Comparison of ENCODE assay signal across 13 cellular contexts in genomic region chr20:62388839-62389600, GRCh38. TPM values are rescaled to one million over a fixed set of nuclear protein-coding genes. Genes with fewer than 3 reads are reported as not detected.
DNase-seq lines count a peak whose midpoint lies in the region; ATAC-seq, FAIRE-seq and TF ChIP-seq lines count a peak whose summit lies in the region.
"Had no signal": no experiment of that assay in that cellular context is flagged by ENCODE, and none has a peak within 500 bp of the region (broad histone marks: within the 10 kb centered on the region; RNA-seq: fewer than 3 reads in every experiment).

No MANE protein-coding gene starts in this region.

- POLR2A ChIA-PET in Panc1 (lab: Charles Lee) = no interaction called here

- H3K4me3 ChIP-seq in BE2C (ENCODE audit: low read depth, low read length) = peak overlapping the region; percentile 100
- H3K4me3 ChIP-seq in Panc1 (ENCODE audit: low read depth in 2 of 2, low read length in 2 of 2) = 0 out of 4 replicates have a peak overlapping the region, but pooled peaks of 1 of the 2 experiments have one; percentile 90
- no peak overlapping the region for H3K4me3 ChIP-seq in aorta (ENCODE audit: low read length in 2 of 2)

- no peak for FAIRE-seq in GM12892 (lab: Jason Lieb, UNC)

- H3K4me1 ChIP-seq in BE2C (no peaks in the 10 kb centered on the region), Panc1 (ENCODE audit: control insufficient read depth, insufficient read depth, low read length) (peaks cover 30% of the 10 kb centered on the region), aorta (ENCODE audit: control insufficient read depth in 1 of 2, insufficient read depth in 2 of 2, low read length in 2 of 2) (no peaks in the 10 kb centered on the region)

- H3K27ac ChIP-seq in Panc1 (ENCODE audit: low read length) (peak overlapping the region; percentile 94; the same call in 1 of the 2 replicates), aorta (ENCODE audit: low read depth in 1 of 2, low read length in 2 of 2) (no peak overlapping the region)

- no peak for DNase-seq in BE2C
- no peak for DNase-seq in GM12892 (ENCODE audit: insufficient read length)
- DNase-seq in Panc1 (ENCODE audit: low read depth, low spot score) = no peak
- DNase-seq in erythroblast (lab: John Stamatoyannopoulos, UW) = no peak
- DNase-seq in aorta = no peak
- no peak for DNase-seq in activated CD8-positive, alpha-beta memory T cell treated with anti-CD3 and anti-CD28 coated beads, Interleukin-2, amount 50 U/mL, for 4 hours
- DNase-seq in kidney tubule cell (ENCODE audit: low spot score) = no peak
- DNase-seq: dermis blood vessel endothelial cell, GDM1, hippocampal formation, NCI-H1417 treated with DMSO at 0.1 percent for 48 hours, Right ventricle myocardium superior had no signal

- intact Hi-C loops in Panc1 (cut with micrococcal nuclease; ENCODE audit: unreplicated experiment) = no loop called here
- intact Hi-C loops in aorta (cut with DNase I) = loop anchor here in 1 of 2 donors (5.0 kb wide), 1 partner anchor 37 kb away; no protein-coding TSS in a partner anchor

- no TSS peak for BruUV-seq in Panc1 (replicated peaks; lab: Mats Ljungman, UMichigan)

- WGBS in aorta, 2 donors = 74 to 75% methylated on average over 11 of the region's 11 CpGs

- TF ChIP-seq POLR2A in GM12892 (IDR thresholded peaks at IDR 0.05; ENCODE audit: low read depth, low read length) (peak; percentile 59; the same call in 1 of the 2 replicates), erythroblast (IDR thresholded peaks at IDR 0.05; ENCODE audit: low read length) (peak; percentile 55)

- H3K27me3 ChIP-seq in BE2C = no peaks in the 10 kb centered on the region
- H3K27me3 ChIP-seq in Panc1 (ENCODE audit: control insufficient read depth, insufficient read depth, low read length) = no peaks in the 10 kb centered on the region
- H3K27me3 ChIP-seq in aorta (ENCODE audit: control insufficient read depth in 1 of 2, insufficient read depth in 2 of 2, low read length in 1 of 2) = no peaks in the 10 kb centered on the region

- H3K36me3 ChIP-seq in BE2C (peaks cover 27% of the 10 kb centered on the region), Panc1 (ENCODE audit: control insufficient read depth, insufficient read depth, low read length) (peaks cover 14% of the 10 kb centered on the region), aorta (ENCODE audit: control insufficient read depth in 1 of 2, insufficient read depth in 2 of 2, low read length in 1 of 2) (peaks cover 0 to 1% of the 10 kb centered on the region in 2 donors)

- ATAC-seq in Panc1 (no peak), GM18867 (IDR thresholded peaks at IDR 0.05; ENCODE audit: unreplicated experiment) (no peak), aorta (ENCODE audit: low FRiP score) (no peak)

- in situ Hi-C loops in Panc1 (cut with HindIII; ENCODE audit: low pct_unique_long_range_greater_than_20kb, low sequenced_read_pairs) = no loop called here

- H3K9me3 ChIP-seq in BE2C (no peaks in the 10 kb centered on the region), Panc1 (ENCODE audit: control insufficient read depth, insufficient read depth, low read depth, low read length) (no peaks in the 10 kb centered on the region), aorta (ENCODE audit: control insufficient read depth, low read length) (no peaks in the 10 kb centered on the region)

- TF ChIP-seq CTCF in BE2C (IDR thresholded peaks at IDR 0.05; ENCODE audit: low read depth, low read length) (0 out of 2 replicates have a peak, but pooled peaks have one; percentile 14), Panc1 (IDR thresholded peaks at IDR 0.05) (no peak)

- CTCF ChIA-PET in Panc1 (lab: Charles Lee) = interaction anchor here (0.6 kb wide), 1 partner anchor 111 kb away, joined by 6 read pairs; no protein-coding TSS in a partner anchor

RNA-seq across cellular contexts. Expression of gene RPS21, which starts 2.1 kb away (rescaled TPM):
- 4,851 TPM for polyA plus RNA-seq in BE2C (2012; ENCODE audit: insufficient read depth, insufficient read length, low read depth)
- 4,195 TPM for polyA plus RNA-seq in GM12892 (2012; ENCODE audit: missing spikeins)
- total RNA-seq in Panc1 (2021; ENCODE audit: unreplicated experiment) = 1,761 TPM
- 4,052 TPM for polyA plus RNA-seq in Panc1 (2012; ENCODE audit: insufficient read length)
- total RNA-seq in aorta = 1,000 to 10,000 TPM in 1 of 2 donors, 100 to 1,000 TPM in 1; 965 to 1,002 TPM
- 1,000 to 10,000 TPM; 4,520 to 6,824 TPM for polyA plus RNA-seq in aorta

RNA-seq across cellular contexts. Expression of gene CABLES2, which starts 18.1 kb away (rescaled TPM):
- 2.7 TPM for polyA plus RNA-seq in BE2C (2012; ENCODE audit: insufficient read depth, insufficient read length, low read depth)
- polyA plus RNA-seq in GM12892 (2012; ENCODE audit: missing spikeins) = 6.3 TPM
- 9.8 TPM for total RNA-seq in Panc1 (2021; ENCODE audit: unreplicated experiment)
- 12.0 TPM for polyA plus RNA-seq in Panc1 (2012; ENCODE audit: insufficient read length)
- 1 to 10 TPM; 3.0 to 4.2 TPM for total RNA-seq in aorta
- 1 to 10 TPM; 1.8 to 2.1 TPM for polyA plus RNA-seq in aorta

RNA-seq across cellular contexts. Expression of gene LAMA5, which starts 21.9 kb away (rescaled TPM):
- 86.4 TPM for polyA plus RNA-seq in BE2C (2012; ENCODE audit: insufficient read depth, insufficient read length, low read depth)
- 1.6 TPM for polyA plus RNA-seq in GM12892 (2012; ENCODE audit: missing spikeins)
- total RNA-seq in Panc1 (2021; ENCODE audit: unreplicated experiment) (497 TPM), aorta (100 to 1,000 TPM; 361 to 395 TPM)
- 508 TPM for polyA plus RNA-seq in Panc1 (2012; ENCODE audit: insufficient read length)
- polyA plus RNA-seq in aorta = 100 to 1,000 TPM in 1 of 2 donors, 10 to 100 TPM in 1; 52.2 to 345 TPM

RNA-seq across cellular contexts. Expression of gene RBBP8NL, which starts 38.3 kb away (rescaled TPM):
- not detected for polyA plus RNA-seq in BE2C (2012; ENCODE audit: insufficient read depth, insufficient read length, low read depth)
- not detected for polyA plus RNA-seq in GM12892 (2012; ENCODE audit: missing spikeins)
- total RNA-seq in Panc1 (2021; ENCODE audit: unreplicated experiment) = not detected
- polyA plus RNA-seq in Panc1 (2012; ENCODE audit: insufficient read length) = not detected
- not detected for total RNA-seq in aorta
- polyA plus RNA-seq in aorta = 1 to 10 TPM in 1 of 2 donors, not detected in 1; 1.6 TPM
- total RNA-seq: dermis blood vessel endothelial cell, Right ventricle myocardium superior had no signal
